In genomic region chr10:114030140-114030539, GRCh38 we compare ENCODE assay signal across 27 cellular contexts. TPM values are rescaled to one million over a fixed set of nuclear protein-coding genes. Genes with fewer than 3 reads are reported as not detected.
DNase-seq lines count a peak whose midpoint lies in the region; ATAC-seq and TF ChIP-seq lines count a peak whose summit lies in the region.
"Had no signal": no experiment of that assay in that cellular context is flagged by ENCODE, and none has a peak within 500 bp of the region (broad histone marks: within the 10 kb centered on the region; RNA-seq: fewer than 3 reads in every experiment).

No MANE protein-coding gene starts in this region.

- H3K4me3 Mint-ChIP-seq in activated CD8-positive, alpha-beta T cell treated with anti-CD3 and anti-CD28 coated beads, Interleukin-2, amount 10 ng/mL, durations not matched to agents 7 days and 5 days: no peak overlapping the region
- no peak overlapping the region for H3K4me3 Mint-ChIP-seq in activated CD8-positive, alpha-beta T cell treated with anti-CD3 and anti-CD28 coated beads for 36 hours
- H3K4me3 Mint-ChIP-seq in stimulated activated effector memory CD8-positive, alpha-beta T cell treated with anti-CD3 and anti-CD28 coated beads, Interleukin-12 subunit alpha, Interleukin-12 subunit beta, amount 100 ng/mL, for 72 hours: no peak overlapping the region
- H3K4me3 Mint-ChIP-seq: GM23338, H9, IgD-negative memory B cell had no signal

- no peaks in the 10 kb centered on the region for H3K9me3 ChIP-seq in RWPE2 (ENCODE audit: severe bottlenecking)
- H3K9me3 ChIP-seq: BE2C had no signal

- H3K4me3 ChIP-seq in RWPE2 (ENCODE audit: severe bottlenecking): no peak overlapping the region
- H3K4me3 ChIP-seq: GM23338, SK-N-MC had no signal

- peaks cover 4% of the 10 kb centered on the region for H3K36me3 Mint-ChIP-seq in activated CD8-positive, alpha-beta T cell treated with anti-CD3 and anti-CD28 coated beads, Interleukin-2, amount 10 ng/mL, durations not matched to agents 7 days and 5 days (ENCODE audit: low read depth)
- no peaks in the 10 kb centered on the region for H3K36me3 Mint-ChIP-seq in activated CD8-positive, alpha-beta T cell treated with anti-CD3 and anti-CD28 coated beads for 36 hours (ENCODE audit: low read depth)
- no peaks in the 10 kb centered on the region for H3K36me3 Mint-ChIP-seq in stimulated activated effector memory CD8-positive, alpha-beta T cell treated with anti-CD3 and anti-CD28 coated beads, Interleukin-12 subunit alpha, Interleukin-12 subunit beta, amount 100 ng/mL, for 72 hours

- H3K4me1 Mint-ChIP-seq in activated CD8-positive, alpha-beta T cell treated with anti-CD3 and anti-CD28 coated beads, Interleukin-2, amount 10 ng/mL, durations not matched to agents 7 days and 5 days (ENCODE audit: low read depth): peaks cover 17% of the 10 kb centered on the region
- H3K4me1 Mint-ChIP-seq in activated CD8-positive, alpha-beta T cell treated with anti-CD3 and anti-CD28 coated beads for 36 hours (ENCODE audit: low read depth): peaks cover 12% of the 10 kb centered on the region
- H3K4me1 Mint-ChIP-seq in stimulated activated effector memory CD8-positive, alpha-beta T cell treated with anti-CD3 and anti-CD28 coated beads, Interleukin-12 subunit alpha, Interleukin-12 subunit beta, amount 100 ng/mL, for 72 hours: peaks cover 17% of the 10 kb centered on the region

- no peaks in the 10 kb centered on the region for H3K36me3 ChIP-seq in RWPE2 (ENCODE audit: low read depth)
- H3K36me3 ChIP-seq: BE2C had no signal

- peaks cover 38% of the 10 kb centered on the region for H3K4me1 ChIP-seq in RWPE2 (ENCODE audit: insufficient read depth, poor library complexity, severe bottlenecking)
- peaks cover 35% of the 10 kb centered on the region for H3K4me1 ChIP-seq in foreskin keratinocyte
- H3K4me1 ChIP-seq: BE2C had no signal

- CTCF ChIA-PET in activated CD8-positive, alpha-beta T cell treated with anti-CD3 and anti-CD28 coated beads, Interleukin-2, amount 10 ng/mL, durations not matched to agents 7 days and 5 days (lab: Charles Lee): no interaction called here
- CTCF ChIA-PET in activated CD8-positive, alpha-beta T cell treated with anti-CD3 and anti-CD28 coated beads for 36 hours (lab: Charles Lee): interaction anchor here (1.0 kb wide), 1 partner anchor 16 kb away, joined by 4 read pairs; no protein-coding TSS in a partner anchor

- no peak for ATAC-seq in activated CD8-positive, alpha-beta T cell treated with anti-CD3 and anti-CD28 coated beads, Interleukin-2, amount 10 ng/mL, durations not matched to agents 7 days and 5 days
- ATAC-seq in activated CD8-positive, alpha-beta T cell treated with anti-CD3 and anti-CD28 coated beads for 36 hours: no peak
- ATAC-seq in RWPE2 (ENCODE audit: low read depth) (peak; percentile 50), foreskin keratinocyte (peak; percentile 84), GM21529 (IDR thresholded peaks at IDR 0.05; ENCODE audit: unreplicated experiment) (no peak), HG03354 (IDR thresholded peaks at IDR 0.05; ENCODE audit: poor library complexity, severe bottlenecking, unreplicated experiment) (no peak)
- ATAC-seq in stimulated activated effector memory CD8-positive, alpha-beta T cell treated with anti-CD3 and anti-CD28 coated beads, Interleukin-12 subunit alpha, Interleukin-12 subunit beta, amount 100 ng/mL, for 72 hours: peak; percentile 13
- ATAC-seq: GM23338 had no signal

- intact Hi-C loops in activated CD8-positive, alpha-beta T cell treated with anti-CD3 and anti-CD28 coated beads for 36 hours (cut with micrococcal nuclease): no loop called here

- H3K27ac ChIP-seq in RWPE2 (ENCODE audit: poor library complexity, severe bottlenecking) (peak overlapping the region; percentile 44), foreskin keratinocyte (peak overlapping the region; percentile 73)
- H3K27ac ChIP-seq: 22Rv1, KMS-11, SK-N-MC had no signal

- POLR2A ChIA-PET in activated CD8-positive, alpha-beta T cell treated with anti-CD3 and anti-CD28 coated beads, Interleukin-2, amount 10 ng/mL, durations not matched to agents 7 days and 5 days (lab: Charles Lee): interaction anchor here (0.6 kb wide), 1 partner anchor 193 kb away, joined by 3 read pairs; no protein-coding TSS in a partner anchor
- POLR2A ChIA-PET in activated CD8-positive, alpha-beta T cell treated with anti-CD3 and anti-CD28 coated beads for 36 hours (lab: Charles Lee): no interaction called here

- peak overlapping the region; percentile 54 for H3K27ac Mint-ChIP-seq in activated CD8-positive, alpha-beta T cell treated with anti-CD3 and anti-CD28 coated beads, Interleukin-2, amount 10 ng/mL, durations not matched to agents 7 days and 5 days
- H3K27ac Mint-ChIP-seq in activated CD8-positive, alpha-beta T cell treated with anti-CD3 and anti-CD28 coated beads for 36 hours: no peak overlapping the region
- H3K27ac Mint-ChIP-seq in stimulated activated effector memory CD8-positive, alpha-beta T cell treated with anti-CD3 and anti-CD28 coated beads, Interleukin-12 subunit alpha, Interleukin-12 subunit beta, amount 100 ng/mL, for 72 hours: no peak overlapping the region
- H3K27ac Mint-ChIP-seq: GM23338, H9, IgD-negative memory B cell had no signal

- H3K9me3 Mint-ChIP-seq in activated CD8-positive, alpha-beta T cell treated with anti-CD3 and anti-CD28 coated beads, Interleukin-2, amount 10 ng/mL, durations not matched to agents 7 days and 5 days (ENCODE audit: insufficient read depth): no peaks in the 10 kb centered on the region
- H3K9me3 Mint-ChIP-seq in activated CD8-positive, alpha-beta T cell treated with anti-CD3 and anti-CD28 coated beads for 36 hours: no peaks in the 10 kb centered on the region
- no peaks in the 10 kb centered on the region for H3K9me3 Mint-ChIP-seq in stimulated activated effector memory CD8-positive, alpha-beta T cell treated with anti-CD3 and anti-CD28 coated beads, Interleukin-12 subunit alpha, Interleukin-12 subunit beta, amount 100 ng/mL, for 72 hours
- H3K9me3 Mint-ChIP-seq: CD14-positive monocyte, GM23338, H9 had no signal

- no peak for DNase-seq in activated CD8-positive, alpha-beta T cell treated with anti-CD3 and anti-CD28 coated beads, Interleukin-2, amount 10 ng/mL, durations not matched to agents 7 days and 5 days
- no peak for DNase-seq in activated CD8-positive, alpha-beta T cell treated with anti-CD3 and anti-CD28 coated beads for 36 hours
- peak; percentile 60 for DNase-seq in RWPE2 (ENCODE audit: low spot score)
- peak; percentile 75 to 92 for DNase-seq in foreskin keratinocyte
- DNase-seq in stimulated activated effector memory CD8-positive, alpha-beta T cell treated with anti-CD3 and anti-CD28 coated beads, Interleukin-12 subunit alpha, Interleukin-12 subunit beta, amount 100 ng/mL, for 72 hours (ENCODE audit: low spot score in 2 of 2): no peak
- no peak for DNase-seq in A172 (ENCODE audit: low spot score)
- DNase-seq: ACHN, BE2C, Calu3, DND-41, H9, NCI-H1105, NCI-H1436 treated with DMSO at 0.1 percent for 48 hours, NCI-H187 treated with DMSO at 0.1 percent for 48 hours, NCI-H2171 treated with DMSO at 0.1 percent for 48 hours, NCI-H524 treated with DMSO at 0.1 percent for 48 hours, NCI-H774, SIG-M5 had no signal

- TF ChIP-seq CTCF in activated CD8-positive, alpha-beta T cell treated with anti-CD3 and anti-CD28 coated beads for 36 hours (IDR thresholded peaks at IDR 0.05): no peak
- TF ChIP-seq CTCF in RWPE2 (IDR thresholded peaks at IDR 0.05; ENCODE audit: poor library complexity, severe bottlenecking) (no peak), foreskin keratinocyte (conservative IDR thresholded peaks at IDR 0.05) (no peak)

- peaks cover 58% of the 10 kb centered on the region for H3K27me3 Mint-ChIP-seq in activated CD8-positive, alpha-beta T cell treated with anti-CD3 and anti-CD28 coated beads, Interleukin-2, amount 10 ng/mL, durations not matched to agents 7 days and 5 days (ENCODE audit: low read depth)
- H3K27me3 Mint-ChIP-seq in activated CD8-positive, alpha-beta T cell treated with anti-CD3 and anti-CD28 coated beads for 36 hours: peaks cover 28% of the 10 kb centered on the region
- H3K27me3 Mint-ChIP-seq: IgD-negative memory B cell had no signal

- H3K27me3 ChIP-seq in RWPE2 (ENCODE audit: insufficient read depth, poor library complexity, severe bottlenecking): no peaks in the 10 kb centered on the region
- no peaks in the 10 kb centered on the region for H3K27me3 ChIP-seq in foreskin keratinocyte

RNA-seq across cellular contexts. Expression of gene ADRB1, which starts 13.5 kb away (rescaled TPM):
- under 1 TPM; 0.29 to 0.45 TPM for total RNA-seq in activated CD8-positive, alpha-beta T cell treated with anti-CD3 and anti-CD28 coated beads, Interleukin-2, amount 10 ng/mL, durations not matched to agents 7 days and 5 days
- under 1 TPM; 0.27 to 0.40 TPM for total RNA-seq in activated CD8-positive, alpha-beta T cell treated with anti-CD3 and anti-CD28 coated beads for 36 hours
- 0.41 and 0.53 TPM in 2 replicates for total RNA-seq in foreskin keratinocyte
- polyA plus RNA-seq in foreskin keratinocyte: 0.22 and 0.42 TPM in 2 replicates
- total RNA-seq in A172 (2014; rRNA removed; shearing (Covaris generic)): 1.1 and 1.5 TPM in 2 replicates
- total RNA-seq: RPMI7951 had no signal
- polyA plus RNA-seq: IgD-negative memory B cell had no signal

Comparison
In these comparisons a context has a peak if more than half of its experiments do, and no peak if none do; other contexts are left out.
1. ATAC-seq: peak in RWPE2 (single experiment), foreskin keratinocyte (single experiment) and stimulated activated effector memory CD8-positive, alpha-beta T cell treated with anti-CD3 and anti-CD28 coated beads, Interleukin-12 subunit alpha, Interleukin-12 subunit beta, amount 100 ng/mL, for 72 hours (single experiment); none in activated CD8-positive, alpha-beta T cell treated with anti-CD3 and anti-CD28 coated beads, Interleukin-2, amount 10 ng/mL, durations not matched to agents 7 days and 5 days (single experiment), activated CD8-positive, alpha-beta T cell treated with anti-CD3 and anti-CD28 coated beads for 36 hours (single experiment), GM21529 (single experiment) and HG03354 (single experiment).
2. DNase-seq: peak in RWPE2 (single experiment) and foreskin keratinocyte (2 of 2); none in activated CD8-positive, alpha-beta T cell treated with anti-CD3 and anti-CD28 coated beads, Interleukin-2, amount 10 ng/mL, durations not matched to agents 7 days and 5 days (single experiment), activated CD8-positive, alpha-beta T cell treated with anti-CD3 and anti-CD28 coated beads for 36 hours (single experiment), stimulated activated effector memory CD8-positive, alpha-beta T cell treated with anti-CD3 and anti-CD28 coated beads, Interleukin-12 subunit alpha, Interleukin-12 subunit beta, amount 100 ng/mL, for 72 hours (0 of 2) and A172 (single experiment).